8 cellular contexts compared by ENCODE assay signal in the genomic region with DNA sequence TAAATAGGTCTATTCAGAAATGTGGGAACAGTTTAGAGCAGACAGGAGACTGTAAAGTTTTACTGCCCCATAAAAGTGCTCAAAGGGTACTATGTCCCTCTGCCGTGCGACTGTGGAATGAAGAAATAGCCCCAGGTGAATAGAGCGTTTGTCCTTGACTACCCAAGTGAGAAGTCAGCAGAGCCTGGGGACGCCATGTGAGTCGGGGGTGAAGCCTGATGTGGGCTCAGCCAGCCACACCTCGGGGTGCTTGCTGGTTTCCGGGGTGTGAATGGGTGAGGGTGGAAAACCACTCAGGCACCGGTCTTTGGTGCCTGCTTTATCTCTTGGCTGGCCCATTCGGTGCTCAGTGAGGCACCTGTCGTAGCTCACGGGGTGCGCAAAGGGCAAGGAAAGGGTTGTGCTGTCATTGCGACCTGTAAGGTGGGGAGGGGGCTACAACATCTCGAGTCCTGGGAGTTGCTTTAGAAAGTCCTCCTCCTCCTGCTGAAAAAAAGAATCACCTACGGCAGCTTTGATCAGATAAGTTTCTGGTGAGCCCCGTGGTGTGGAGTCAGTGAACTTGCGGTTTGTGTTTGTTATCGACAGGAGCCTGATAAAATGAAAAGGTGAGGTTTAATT. TPM values are rescaled to one million over a fixed set of nuclear protein-coding genes. Genes with fewer than 3 reads are reported as not detected.
DNase-seq lines count a peak whose midpoint lies in the region; ATAC-seq and TF ChIP-seq lines count a peak whose summit lies in the region.

No MANE protein-coding gene starts in this region.

- TF ChIP-seq POLR2A in tibial nerve (IDR thresholded peaks at IDR 0.05) = no peak

- TF ChIP-seq EP300 in tibial nerve (IDR thresholded peaks at IDR 0.05) = no peak

- H3K27ac ChIP-seq in tibial nerve = peak overlapping the region; percentile 70 to 79 (median 74)

- no peaks in the 10 kb centered on the region for H3K36me3 ChIP-seq in tibial nerve

- H3K27me3 ChIP-seq in tibial nerve = no peaks in the 10 kb centered on the region

- DNase-seq in ELF-1 (ENCODE audit: low read depth, low spot score) (peak; percentile 78), left kidney (ENCODE audit: low read depth, low spot score) (peak; percentile 90), tibial nerve (ENCODE audit: low spot score in 2 of 2) (no peak), DMS 273 (lab: John Stamatoyannopoulos, UW; ENCODE audit: unreplicated experiment) (no peak), SHP77 (lab: John Stamatoyannopoulos, UW) (no peak), DMS79 treated with DMSO at 0.1 percent for 48 hours (lab: John Stamatoyannopoulos, UW) (no peak)
- peak; percentile 43 for DNase-seq in activated effector memory CD4-positive, alpha-beta T cell treated with Interleukin-2 at 50 U/mL for 16 hours

- WGBS in tibial nerve, 2 donors = 49 to 58% methylated on average over 18 of the region's 18 CpGs

- ATAC-seq in HG03571 (IDR thresholded peaks at IDR 0.05; ENCODE audit: unreplicated experiment) = peak; percentile 72

- peaks cover 0 to 19% (median 3%) of the 10 kb centered on the region in 4 donors for H3K4me1 ChIP-seq in tibial nerve

- TF ChIP-seq CTCF in tibial nerve (IDR thresholded peaks at IDR 0.05) = no peak

- peak overlapping the region; percentile 18 to 42 (median 29) for H3K4me3 ChIP-seq in tibial nerve

- H3K9me3 ChIP-seq in tibial nerve = no peaks in the 10 kb centered on the region

RNA-seq across cellular contexts. Expression of gene TRIM2, which starts 0.9 kb away (rescaled TPM):
- total RNA-seq in tibial nerve = 10 to 100 TPM; 25.7 to 55.9 (median 42.5) TPM

Comparison
In these comparisons a context has a peak if more than half of its experiments do, and no peak if none do; other contexts are left out.
1. DNase-seq: peak in ELF-1 (single experiment), activated effector memory CD4-positive, alpha-beta T cell treated with Interleukin-2 at 50 U/mL for 16 hours (single experiment) and left kidney (single experiment); none in tibial nerve (0 of 2), DMS 273 (single experiment), SHP77 (0 of 2) and DMS79 treated with DMSO at 0.1 percent for 48 hours (single experiment).